In genomic region chr14:69500096-69500495, GRCh38 we compare ENCODE assay signal across 38 cellular contexts. TPM values are rescaled to one million over a fixed set of nuclear protein-coding genes. Genes with fewer than 3 reads are reported as not detected.
"Had no signal": no experiment of that assay in that cellular context is flagged by ENCODE, and none has a peak within 500 bp of the region (broad histone marks: within the 10 kb centered on the region; RNA-seq: fewer than 3 reads in every experiment).

No MANE protein-coding gene starts in this region.

- H3K27ac ChIP-seq: adrenal gland, ascending aorta, breast epithelium, cardiac muscle cell, epithelial cell of prostate, esophagus squamous epithelium, gastroesophageal sphincter, WERI-Rb-1 had no signal

- H3K27ac Mint-ChIP-seq: activated B cell treated with CpG ODN at 0.5 μM for 24 hours; activated CD8-positive, alpha-beta T cell treated with anti-CD3 and anti-CD28 coated beads for 36 hours; activated naive CD8-positive, alpha-beta T cell; activated T-helper 17 cell treated with anti-CD3 and anti-CD28 coated beads, Interleukin-2, amount 50 U/mL, for 72 hours; T-cell; T-helper 1 cell treated with Interleukin-12 subunit alpha and Interleukin-12 subunit beta and Interleukin-4 antibody, amounts not matched to agents 30 μg/mL and 1 μg/mL, for 36 hours; T-helper 2 cell treated with Interferon-gamma antibody and Interleukin-4, amounts not matched to agents 5 μg/mL and 100 μg/mL, for 36 hours had no signal

- H3K4me1 ChIP-seq: breast epithelium had no signal

- ATAC-seq: activated CD4-positive, CD25-positive, alpha-beta regulatory T cell treated with anti-CD3 and anti-CD28 coated beads, Interleukin-2, amount 50 U/mL, for 24 hours; activated CD8-positive, alpha-beta T cell treated with anti-CD3 and anti-CD28 coated beads for 36 hours; activated T-cell treated with anti-CD3 and anti-CD28 coated beads, Interleukin-2, amount 50 U/mL, for 4 hours; activated T-helper 17 cell treated with anti-CD3 and anti-CD28 coated beads, Interleukin-2, amount 50 U/mL, for 72 hours; gastroesophageal sphincter; T-cell had no signal

- H3K4me1 Mint-ChIP-seq: activated B cell treated with CpG ODN at 0.5 μM for 24 hours; activated T-helper 17 cell treated with anti-CD3 and anti-CD28 coated beads, Interleukin-2, amount 50 U/mL, for 72 hours; central memory CD8-positive, alpha-beta T cell; T-cell had no signal

- H3K27me3 ChIP-seq: adrenal gland, ascending aorta, breast epithelium had no signal

- DNase-seq: activated B cell treated with CpG ODN at 0.5 μM for 24 hours; activated CD4-positive, alpha-beta T cell treated with anti-CD3 and anti-CD28 coated beads for 48 hours; activated CD4-positive, alpha-beta T cell treated with anti-CD3 and anti-CD28 coated beads, Interleukin-2, amount 50 U/mL, for 1 hour; activated CD4-positive, alpha-beta T cell treated with anti-CD3 and anti-CD28 coated beads, Interleukin-2, amount 50 U/mL, for 48 hours; activated CD8-positive, alpha-beta memory T cell treated with anti-CD3 and anti-CD28 coated beads for 24 hours; activated CD8-positive, alpha-beta T cell treated with anti-CD3 and anti-CD28 coated beads for 36 hours; activated effector memory CD4-positive, alpha-beta T cell treated with Interleukin-2 at 50 U/mL for 16 hours; activated gamma-delta T cell treated with Interleukin-2 at 50 U/mL for 16 hours; activated naive CD4-positive, alpha-beta T cell treated with anti-CD3 and anti-CD28 coated beads, Interleukin-2, amount 50 U/mL, for 16 hours; activated naive CD4-positive, alpha-beta T cell treated with Interleukin-2 at 50 U/mL for 16 hours; activated T-cell treated with anti-CD3 and anti-CD28 coated beads, Interleukin-2, amount 50 U/mL, for 4 hours; adrenal gland; amygdala; cortex of kidney; dermis blood vessel endothelial cell; effector CD8-positive, alpha-beta T cell; esophagus squamous epithelium; foreskin melanocyte; SW 1271; T-cell; T1000; WERI-Rb-1 had no signal

- H3K4me3 ChIP-seq: adrenal gland, ascending aorta, breast epithelium, cardiac muscle cell, esophagus squamous epithelium, gastroesophageal sphincter had no signal

- FAIRE-seq: colon, endometrium, endothelial cell of umbilical vein had no signal

- H3K9me3 ChIP-seq: adrenal gland, ascending aorta, breast epithelium, esophagus squamous epithelium, gastroesophageal sphincter had no signal

- H3K36me3 ChIP-seq: adrenal gland, ascending aorta, breast epithelium, cardiac muscle cell, esophagus squamous epithelium, gastroesophageal sphincter, WERI-Rb-1 had no signal

- H3K36me3 Mint-ChIP-seq: activated naive CD8-positive, alpha-beta T cell; brain; T-cell had no signal

- H3K27me3 Mint-ChIP-seq: activated CD8-positive, alpha-beta T cell treated with anti-CD3 and anti-CD28 coated beads for 36 hours had no signal

- H3K9me3 Mint-ChIP-seq: activated B cell treated with CpG ODN at 0.5 μM for 24 hours; activated CD8-positive, alpha-beta T cell treated with anti-CD3 and anti-CD28 coated beads for 36 hours; activated T-cell treated with anti-CD3 and anti-CD28 coated beads, Interleukin-2, amount 50 U/mL, for 4 hours; activated T-helper 17 cell treated with anti-CD3 and anti-CD28 coated beads, Interleukin-2, amount 50 U/mL, for 72 hours; brain; central memory CD8-positive, alpha-beta T cell; T-cell; T-helper 1 cell treated with Interleukin-12 subunit alpha and Interleukin-12 subunit beta and Interleukin-4 antibody, amounts not matched to agents 30 μg/mL and 1 μg/mL, for 36 hours; T-helper 2 cell treated with Interferon-gamma antibody and Interleukin-4, amounts not matched to agents 5 μg/mL and 100 μg/mL, for 36 hours had no signal

- H3K4me3 Mint-ChIP-seq: activated B cell treated with CpG ODN at 0.5 μM for 24 hours; activated CD8-positive, alpha-beta T cell treated with anti-CD3 and anti-CD28 coated beads for 36 hours; activated naive CD8-positive, alpha-beta T cell; activated T-cell treated with anti-CD3 and anti-CD28 coated beads, Interleukin-2, amount 50 U/mL, for 4 hours; activated T-helper 17 cell treated with anti-CD3 and anti-CD28 coated beads, Interleukin-2, amount 50 U/mL, for 72 hours; brain; central memory CD8-positive, alpha-beta T cell; T-cell; T-helper 1 cell treated with Interleukin-12 subunit alpha and Interleukin-12 subunit beta and Interleukin-4 antibody, amounts not matched to agents 30 μg/mL and 1 μg/mL, for 36 hours; T-helper 2 cell treated with Interferon-gamma antibody and Interleukin-4, amounts not matched to agents 5 μg/mL and 100 μg/mL, for 36 hours had no signal

RNA-seq across cellular contexts. Expression of gene PLEKHD1, which starts 15.6 kb away (rescaled TPM):
- total RNA-seq: ascending aorta, dermis blood vessel endothelial cell, endothelial cell of umbilical vein, fibroblast of villous mesenchyme had no signal
